24 cellular contexts compared by ENCODE assay signal in the genomic region with DNA sequence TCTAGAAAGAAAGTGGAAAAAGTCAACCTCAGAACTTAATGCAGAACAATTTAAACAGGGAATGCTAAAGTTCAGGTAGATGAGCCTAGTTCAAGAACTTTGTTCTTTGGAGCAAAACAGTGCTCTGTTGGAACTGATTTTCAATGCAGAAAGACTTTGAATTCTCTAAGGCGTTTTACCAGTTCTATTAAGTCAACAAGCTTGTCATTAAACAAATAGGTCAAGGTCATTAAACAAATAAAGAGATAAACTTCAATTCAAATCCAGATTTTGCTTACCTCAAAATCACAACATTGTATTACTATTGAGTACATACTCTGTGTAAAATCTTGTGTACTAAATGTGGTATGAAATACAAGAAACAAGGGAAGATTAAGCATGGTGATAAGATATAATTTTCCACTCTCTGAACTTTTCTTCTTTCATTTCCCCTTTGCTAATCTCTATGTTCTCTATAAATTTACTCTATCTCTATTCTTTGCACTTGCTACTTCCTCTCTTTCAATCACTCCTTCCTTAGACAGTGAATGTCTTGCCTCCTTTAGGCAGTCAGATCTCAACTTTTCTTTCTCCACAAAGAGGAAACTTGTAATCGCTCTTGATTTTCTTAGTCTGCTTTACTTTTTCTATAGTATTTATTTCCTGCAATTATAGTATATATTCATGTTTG.
"Had no signal": no experiment of that assay in that cellular context is flagged by ENCODE, and none has a peak within 500 bp of the region (broad histone marks: within the 10 kb centered on the region; RNA-seq: fewer than 3 reads in every experiment).

No MANE protein-coding gene starts in this region.

- H3K36me3 Mint-ChIP-seq: activated naive CD8-positive, alpha-beta T cell; naive thymus-derived CD8-positive, alpha-beta T cell; neural progenitor cell had no signal

- H3K4me1 Mint-ChIP-seq: activated T-helper 17 cell treated with anti-CD3 and anti-CD28 coated beads, Interleukin-2, amount 50 U/mL, for 72 hours; neural progenitor cell; T-helper 17 cell had no signal

- H3K27me3 Mint-ChIP-seq: activated naive CD8-positive, alpha-beta T cell; activated T-cell treated with anti-CD3 and anti-CD28 coated beads, Interleukin-2, amount 50 U/mL, for 24 hours; activated T-helper 17 cell treated with anti-CD3 and anti-CD28 coated beads, Interleukin-2, amount 50 U/mL, for 72 hours; naive thymus-derived CD8-positive, alpha-beta T cell; progenitor cell of endocrine pancreas; T-helper 17 cell had no signal

- H3K4me1 ChIP-seq: adrenal gland, ascending aorta, left ventricle myocardium inferior, neural progenitor cell, upper lobe of right lung had no signal

- H3K27ac Mint-ChIP-seq: activated naive CD8-positive, alpha-beta T cell; activated T-cell treated with anti-CD3 and anti-CD28 coated beads, Interleukin-2, amount 50 U/mL, for 24 hours; activated T-helper 17 cell treated with anti-CD3 and anti-CD28 coated beads, Interleukin-2, amount 50 U/mL, for 72 hours; naive thymus-derived CD8-positive, alpha-beta T cell; neural progenitor cell; progenitor cell of endocrine pancreas; T-helper 17 cell had no signal

- H2AFZ ChIP-seq: neural progenitor cell had no signal

- ATAC-seq: activated T-helper 17 cell treated with anti-CD3 and anti-CD28 coated beads, Interleukin-2, amount 50 U/mL, for 72 hours; naive thymus-derived CD8-positive, alpha-beta T cell; stimulated activated naive CD8-positive, alpha-beta T cell treated with anti-CD3 and anti-CD28 coated beads, Interleukin-15, Interleukin-2, amounts not matched to agents 100 U/mL and 50 U/mL, for 24 hours; T-helper 17 cell; upper lobe of right lung had no signal

- H3K9me3 Mint-ChIP-seq: neural progenitor cell had no signal

- H3K27ac ChIP-seq: adrenal gland, ascending aorta, brain microvascular endothelial cell, left ventricle myocardium inferior, neural progenitor cell, upper lobe of right lung, WERI-Rb-1 had no signal

- DNase-seq: activated CD4-positive, alpha-beta T cell treated with anti-CD3 and anti-CD28 coated beads for 1 hour; activated CD4-positive, alpha-beta T cell treated with anti-CD3 and anti-CD28 coated beads, Interleukin-2, amount 50 U/mL, for 1 hour; activated CD8-positive, alpha-beta memory T cell treated with anti-CD3 and anti-CD28 coated beads, Interleukin-2, amount 50 U/mL, for 4 hours; activated T-cell treated with anti-CD3 and anti-CD28 coated beads, Interleukin-2, amount 50 U/mL, for 24 hours; adrenal gland; brain microvascular endothelial cell; caudate nucleus; dermis blood vessel endothelial cell; effector CD8-positive, alpha-beta T cell; foreskin melanocyte; kidney glomerular epithelial cell; left ventricle myocardium inferior; naive thymus-derived CD8-positive, alpha-beta T cell; retina; stimulated activated CD4-positive, alpha-beta T cell treated with anti-CD3 and anti-CD28 coated beads, Interleukin-4, amount 100 ng/mL, for 24 hours; stimulated activated naive CD8-positive, alpha-beta T cell treated with anti-CD3 and anti-CD28 coated beads, Interleukin-15, Interleukin-2, amounts not matched to agents 100 U/mL and 50 U/mL, for 24 hours; T-helper 17 cell; upper lobe of right lung; WERI-Rb-1 had no signal

- H3K4me3 Mint-ChIP-seq: activated naive CD8-positive, alpha-beta T cell; activated T-cell treated with anti-CD3 and anti-CD28 coated beads, Interleukin-2, amount 50 U/mL, for 24 hours; activated T-helper 17 cell treated with anti-CD3 and anti-CD28 coated beads, Interleukin-2, amount 50 U/mL, for 72 hours; naive thymus-derived CD8-positive, alpha-beta T cell; neural progenitor cell; T-helper 17 cell had no signal

- H3K36me3 ChIP-seq: adrenal gland, ascending aorta, brain microvascular endothelial cell, left ventricle myocardium inferior, neural progenitor cell, upper lobe of right lung, WERI-Rb-1 had no signal

- H3K4me3 ChIP-seq: adrenal gland, ascending aorta, left ventricle myocardium inferior, neural progenitor cell, upper lobe of right lung had no signal

- H3K9me3 ChIP-seq: adrenal gland, ascending aorta, left ventricle myocardium inferior, upper lobe of right lung had no signal

- H3K4me2 ChIP-seq: neural progenitor cell had no signal
